In genomic region chr1:65724151-65724550, GRCh38 we compare ENCODE assay signal across 21 cellular contexts.
DNase-seq lines count a peak whose midpoint lies in the region; ATAC-seq and FAIRE-seq lines count a peak whose summit lies in the region.
"Had no signal": no experiment of that assay in that cellular context is flagged by ENCODE, and none has a peak within 500 bp of the region (broad histone marks: within the 10 kb centered on the region; RNA-seq: fewer than 3 reads in every experiment).

No MANE protein-coding gene starts in this region.

- no peak for ATAC-seq in naive thymus-derived CD4-positive, alpha-beta T cell
- ATAC-seq: HepG2 had no signal

- H3K36me3 ChIP-seq in naive thymus-derived CD4-positive, alpha-beta T cell (ENCODE audit: control insufficient read depth in 2 of 3, insufficient read depth in 3 of 3, low read length in 3 of 3): no peaks in the 10 kb centered on the region
- H3K36me3 ChIP-seq: HAP-1 had no signal

- H3K27me3 ChIP-seq in naive thymus-derived CD4-positive, alpha-beta T cell (ENCODE audit: control insufficient read depth in 2 of 2, insufficient read depth in 2 of 2, low read length in 2 of 2): no peaks in the 10 kb centered on the region

- no peak overlapping the region for H3K27ac ChIP-seq in naive thymus-derived CD4-positive, alpha-beta T cell (ENCODE audit: low read depth, low read length)
- H3K27ac ChIP-seq: C4-2B, GM23248 had no signal

- POLR2A ChIA-PET in naive thymus-derived CD4-positive, alpha-beta T cell (lab: Charles Lee): no interaction called here

- H3K4me1 Mint-ChIP-seq in naive thymus-derived CD4-positive, alpha-beta T cell: peaks cover 0 to 2% (median 0%) of the 10 kb centered on the region in 7 donors
- H3K4me1 Mint-ChIP-seq: IgD-negative memory B cell had no signal

- no peak overlapping the region for H3K27ac Mint-ChIP-seq in naive thymus-derived CD4-positive, alpha-beta T cell
- H3K27ac Mint-ChIP-seq: CD4-positive, alpha-beta T cell had no signal

- peaks cover 4 to 29% (median 24%) of the 10 kb centered on the region in 5 donors for H3K27me3 Mint-ChIP-seq in naive thymus-derived CD4-positive, alpha-beta T cell

- H3K9me3 ChIP-seq in naive thymus-derived CD4-positive, alpha-beta T cell (ENCODE audit: control insufficient read depth in 2 of 3, low read length in 3 of 3): no peaks in the 10 kb centered on the region
- H3K9me3 ChIP-seq: Caco-2, HAP-1 had no signal

- in situ Hi-C loops in G401 (cut with HindIII; ENCODE audit: low sequenced_read_pairs): no loop called here

- intact Hi-C loops in naive thymus-derived CD4-positive, alpha-beta T cell (cut with micrococcal nuclease): no loop called here

- H3K9me3 Mint-ChIP-seq in naive thymus-derived CD4-positive, alpha-beta T cell: no peaks in the 10 kb centered on the region
- H3K9me3 Mint-ChIP-seq: CD4-positive, alpha-beta T cell had no signal

- H3K4me3 ChIP-seq in naive thymus-derived CD4-positive, alpha-beta T cell (ENCODE audit: low read length): no peak overlapping the region
- H3K4me3 ChIP-seq: GM23248, HAP-1 had no signal

- H3K4me3 Mint-ChIP-seq in naive thymus-derived CD4-positive, alpha-beta T cell: no peak overlapping the region
- H3K4me3 Mint-ChIP-seq: CD4-positive, alpha-beta T cell; IgD-negative memory B cell had no signal

- FAIRE-seq in frontal cortex (lab: Jason Lieb, UNC): no peak
- FAIRE-seq: A204.1, G401.6, GM12891, GM19239, HepG2 had no signal

- no peaks in the 10 kb centered on the region for H3K4me1 ChIP-seq in naive thymus-derived CD4-positive, alpha-beta T cell (ENCODE audit: control insufficient read depth in 2 of 2, insufficient read depth in 2 of 2, low read length in 2 of 2)
- H3K4me1 ChIP-seq: Caco-2 had no signal

- no peaks in the 10 kb centered on the region for H3K36me3 Mint-ChIP-seq in naive thymus-derived CD4-positive, alpha-beta T cell
- H3K36me3 Mint-ChIP-seq: IgD-negative memory B cell had no signal

- DNase-seq in G401 (ENCODE audit: low spot score) (peak; percentile 90), NCI-H2171 (lab: John Stamatoyannopoulos, UW) (peak; percentile 54), cerebellar cortex (ENCODE audit: low spot score) (peak; percentile 88), T-helper 2 cell (no peak), frontal cortex (ENCODE audit: low spot score in 2 of 2) (no peak)
- DNase-seq in naive thymus-derived CD4-positive, alpha-beta T cell: no peak
- DNase-seq: ACHN; Caco-2; CD4-positive, alpha-beta T cell; DMS53; DND-41; EL; GM23248 had no signal

- CTCF ChIA-PET in naive thymus-derived CD4-positive, alpha-beta T cell (lab: Charles Lee): no interaction called here

Comparison
In these comparisons a context has a peak if more than half of its experiments do, and no peak if none do; other contexts are left out.
1. DNase-seq: peak in G401 (single experiment), NCI-H2171 (single experiment) and cerebellar cortex (single experiment); none in T-helper 2 cell (0 of 5), naive thymus-derived CD4-positive, alpha-beta T cell (0 of 9) and frontal cortex (0 of 2).